In genomic region chr6:112021911-112022310, GRCh38 we compare ENCODE assay signal across 34 cellular contexts. TPM values are rescaled to one million over a fixed set of nuclear protein-coding genes. Genes with fewer than 3 reads are reported as not detected.
"Had no signal": no experiment of that assay in that cellular context is flagged by ENCODE, and none has a peak within 500 bp of the region (broad histone marks: within the 10 kb centered on the region; RNA-seq: fewer than 3 reads in every experiment).

No MANE protein-coding gene starts in this region.

- H3K4me1 Mint-ChIP-seq: stimulated activated memory B cell treated with anti-CD40 and anti-IgM and Interleukin-4, amounts not matched to agents 10 μg/mL and 1 μg/mL and 100 μg/mL, for 72 hours had no signal

- H3K27me3 ChIP-seq: adrenal gland, body of pancreas, left lung, pancreas, sigmoid colon, stomach, thyroid gland, upper lobe of right lung had no signal

- DNase-seq: activated CD4-positive, alpha-beta T cell treated with anti-CD3 and anti-CD28 coated beads, Interleukin-2, amount 10 ng/mL, durations not matched to agents 24 days and 14 days; activated CD4-positive, CD25-positive, alpha-beta regulatory T cell treated with anti-CD3 and anti-CD28 coated beads, Interleukin-2, amount 50 U/mL, for 72 hours; activated CD8-positive, alpha-beta T cell treated with anti-CD3 and anti-CD28 coated beads for 36 hours; activated naive CD4-positive, alpha-beta T cell treated with Interleukin-2 at 50 U/mL for 16 hours; activated naive CD8-positive, alpha-beta T cell treated with anti-CD3 and anti-CD28 coated beads for 36 hours; activated T-cell treated with anti-CD3 and anti-CD28 coated beads, Interleukin-2, amount 50 U/mL, for 72 hours; adrenal gland; aorta; body of pancreas; effector CD8-positive, alpha-beta T cell; glutamatergic neuron; left lung; lower lobe of right lung; mesenchymal stem cell; mucosa of descending colon; nucleus accumbens; pancreas; psoas muscle; sigmoid colon; small intestine; stimulated activated CD4-positive, alpha-beta T cell treated with anti-CD3 and anti-CD28 coated beads, Interleukin-1b, Interleukin-23, amount 100 ng/mL, for 48 hours; stimulated activated CD4-positive, alpha-beta T cell treated with anti-CD3 and anti-CD28 coated beads, Interleukin-4, amount 100 ng/mL, for 4 hours; stimulated activated CD8-positive, alpha-beta memory T cell treated with anti-CD3 and anti-CD28 coated beads, Interleukin-4, amount 100 ng/mL, for 48 hours; stomach; T1000; thyroid gland; upper lobe of right lung had no signal

- H3K4me3 ChIP-seq: adrenal gland, body of pancreas, left lung, lower lobe of right lung, mucosa of descending colon, pancreas, psoas muscle, sigmoid colon, stomach, thyroid gland, upper lobe of right lung had no signal

- H3K27me3 Mint-ChIP-seq: activated CD4-positive, alpha-beta T cell treated with anti-CD3 and anti-CD28 coated beads, Interleukin-2, amount 10 ng/mL, durations not matched to agents 24 days and 14 days; activated CD8-positive, alpha-beta T cell treated with anti-CD3 and anti-CD28 coated beads for 36 hours; activated naive CD8-positive, alpha-beta T cell treated with anti-CD3 and anti-CD28 coated beads for 36 hours; stimulated activated memory B cell treated with anti-CD40 and anti-IgM and Interleukin-4, amounts not matched to agents 10 μg/mL and 1 μg/mL and 100 μg/mL, for 72 hours had no signal

- H3K4me1 ChIP-seq: adrenal gland, left lung had no signal

- H3K9me3 ChIP-seq: adrenal gland, body of pancreas, lower lobe of right lung, mucosa of descending colon, pancreas, psoas muscle, sigmoid colon, stomach, thyroid gland, upper lobe of right lung had no signal

- H3K27ac ChIP-seq: adrenal gland, body of pancreas, epithelial cell of prostate, left lung, lower lobe of right lung, pancreas, psoas muscle, sigmoid colon, stomach, thyroid gland, upper lobe of right lung had no signal

- ATAC-seq: activated CD8-positive, alpha-beta T cell treated with anti-CD3 and anti-CD28 coated beads for 36 hours; activated T-cell treated with anti-CD3 and anti-CD28 coated beads, Interleukin-2, amount 50 U/mL, for 72 hours; body of pancreas; left lung; lower lobe of right lung; mucosa of descending colon; psoas muscle; stimulated activated memory B cell treated with anti-CD40 and anti-IgM and Interleukin-4, amounts not matched to agents 10 μg/mL and 1 μg/mL and 100 μg/mL, for 72 hours; upper lobe of right lung had no signal

- H3K27ac Mint-ChIP-seq: activated CD4-positive, alpha-beta T cell treated with anti-CD3 and anti-CD28 coated beads, Interleukin-2, amount 10 ng/mL, durations not matched to agents 24 days and 14 days; activated CD8-positive, alpha-beta T cell treated with anti-CD3 and anti-CD28 coated beads for 36 hours; activated naive CD8-positive, alpha-beta T cell treated with anti-CD3 and anti-CD28 coated beads for 36 hours; activated T-cell treated with anti-CD3 and anti-CD28 coated beads, Interleukin-2, amount 50 U/mL, for 72 hours; stimulated activated memory B cell treated with anti-CD40 and anti-IgM and Interleukin-4, amounts not matched to agents 10 μg/mL and 1 μg/mL and 100 μg/mL, for 72 hours; T-helper 1 cell treated with Interleukin-12 subunit alpha and Interleukin-12 subunit beta and Interleukin-4 antibody, amounts not matched to agents 30 μg/mL and 1 μg/mL, for 36 hours had no signal

- H3K4me3 Mint-ChIP-seq: activated CD4-positive, alpha-beta T cell treated with anti-CD3 and anti-CD28 coated beads, Interleukin-2, amount 10 ng/mL, durations not matched to agents 24 days and 14 days; activated CD8-positive, alpha-beta T cell treated with anti-CD3 and anti-CD28 coated beads for 36 hours; activated naive CD8-positive, alpha-beta T cell treated with anti-CD3 and anti-CD28 coated beads for 36 hours; activated T-cell treated with anti-CD3 and anti-CD28 coated beads, Interleukin-2, amount 50 U/mL, for 72 hours; stimulated activated memory B cell treated with anti-CD40 and anti-IgM and Interleukin-4, amounts not matched to agents 10 μg/mL and 1 μg/mL and 100 μg/mL, for 72 hours; T-helper 1 cell treated with Interleukin-12 subunit alpha and Interleukin-12 subunit beta and Interleukin-4 antibody, amounts not matched to agents 30 μg/mL and 1 μg/mL, for 36 hours had no signal

- H3K36me3 ChIP-seq: adrenal gland, left lung, lower lobe of right lung, pancreas, sigmoid colon, stomach, thyroid gland, upper lobe of right lung had no signal

RNA-seq across cellular contexts. Expression of gene CCN6, which starts 32.0 kb away (rescaled TPM):
- total RNA-seq: activated CD8-positive, alpha-beta T cell treated with anti-CD3 and anti-CD28 coated beads for 36 hours; adrenal gland; aorta; body of pancreas; dermis microvascular lymphatic vessel endothelial cell; frontal cortex; left lung; lower lobe of right lung; mucosa of descending colon; myocyte; pancreas; psoas muscle; sigmoid colon; stomach; upper lobe of right lung had no signal
- polyA plus RNA-seq: adrenal gland, aorta, neural cell, pancreas, sigmoid colon, small intestine, stomach had no signal
